8 cellular contexts compared by ENCODE assay signal in the genomic region with DNA sequence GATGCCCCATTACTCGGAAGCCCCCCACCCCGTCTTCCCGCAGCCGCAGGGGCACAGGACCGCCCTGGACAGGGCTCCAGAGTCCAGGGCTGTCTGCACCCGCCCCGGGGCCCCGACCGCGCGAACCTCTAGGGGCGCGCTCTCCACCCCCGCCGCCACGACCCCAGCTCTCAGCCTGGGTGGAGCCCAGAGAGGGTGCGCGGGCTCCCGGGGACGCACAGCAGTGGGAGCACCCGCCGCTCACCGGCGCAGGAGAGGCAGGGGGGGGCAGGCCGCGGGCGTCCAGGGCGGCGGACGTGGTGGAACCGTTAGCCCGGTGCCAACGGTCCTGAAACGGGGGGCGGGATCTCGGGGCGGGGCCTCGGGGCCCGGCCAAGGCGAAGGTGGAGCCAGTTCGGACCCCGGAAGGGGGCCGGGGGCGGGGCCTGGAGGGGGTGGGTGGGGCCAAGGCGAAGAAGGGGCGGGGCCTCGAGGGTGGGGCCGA. TPM values are rescaled to one million over a fixed set of nuclear protein-coding genes. Genes with fewer than 3 reads are reported as not detected.
A peak's percentile ranks its signal among the peaks of the same experiment; 100 is the strongest.
DNase-seq lines count a peak whose midpoint lies in the region; ATAC-seq and TF ChIP-seq lines count a peak whose summit lies in the region.

A gene with protein sequence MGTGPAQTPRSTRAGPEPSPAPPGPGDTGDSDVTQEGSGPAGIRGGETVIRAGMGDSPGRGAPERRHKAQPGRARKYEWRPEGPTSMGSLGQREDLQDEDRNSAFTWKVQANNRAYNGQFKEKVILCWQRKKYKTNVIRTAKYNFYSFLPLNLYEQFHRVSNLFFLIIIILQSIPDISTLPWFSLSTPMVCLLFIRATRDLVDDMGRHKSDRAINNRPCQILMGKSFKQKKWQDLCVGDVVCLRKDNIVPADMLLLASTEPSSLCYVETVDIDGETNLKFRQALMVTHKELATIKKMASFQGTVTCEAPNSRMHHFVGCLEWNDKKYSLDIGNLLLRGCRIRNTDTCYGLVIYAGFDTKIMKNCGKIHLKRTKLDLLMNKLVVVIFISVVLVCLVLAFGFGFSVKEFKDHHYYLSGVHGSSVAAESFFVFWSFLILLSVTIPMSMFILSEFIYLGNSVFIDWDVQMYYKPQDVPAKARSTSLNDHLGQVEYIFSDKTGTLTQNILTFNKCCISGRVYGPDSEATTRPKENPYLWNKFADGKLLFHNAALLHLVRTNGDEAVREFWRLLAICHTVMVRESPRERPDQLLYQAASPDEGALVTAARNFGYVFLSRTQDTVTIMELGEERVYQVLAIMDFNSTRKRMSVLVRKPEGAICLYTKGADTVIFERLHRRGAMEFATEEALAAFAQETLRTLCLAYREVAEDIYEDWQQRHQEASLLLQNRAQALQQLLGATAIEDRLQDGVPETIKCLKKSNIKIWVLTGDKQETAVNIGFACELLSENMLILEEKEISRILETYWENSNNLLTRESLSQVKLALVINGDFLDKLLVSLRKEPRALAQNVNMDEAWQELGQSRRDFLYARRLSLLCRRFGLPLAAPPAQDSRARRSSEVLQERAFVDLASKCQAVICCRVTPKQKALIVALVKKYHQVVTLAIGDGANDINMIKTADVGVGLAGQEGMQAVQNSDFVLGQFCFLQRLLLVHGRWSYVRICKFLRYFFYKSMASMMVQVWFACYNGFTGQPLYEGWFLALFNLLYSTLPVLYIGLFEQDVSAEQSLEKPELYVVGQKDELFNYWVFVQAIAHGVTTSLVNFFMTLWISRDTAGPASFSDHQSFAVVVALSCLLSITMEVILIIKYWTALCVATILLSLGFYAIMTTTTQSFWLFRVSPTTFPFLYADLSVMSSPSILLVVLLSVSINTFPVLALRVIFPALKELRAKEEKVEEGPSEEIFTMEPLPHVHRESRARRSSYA (N-terminal part only) (minus strand): TSS at position 335 of the 484 bp plus-strand sequence. CDS start 540 bp downstream, outside the sequence.

- H3K4me1 Mint-ChIP-seq in activated naive CD8-positive, alpha-beta T cell treated with anti-CD3 and anti-CD28 coated beads, Interleukin-2, amount 50 U/mL, for 24 hours, result peaks cover 13% of the 10 kb centered on the region

- H3K36me3 ChIP-seq in kidney epithelial cell (ENCODE audit: control insufficient read depth, insufficient read depth, low read length), result no peaks in the 10 kb centered on the region

- H3K27me3 Mint-ChIP-seq in activated naive CD8-positive, alpha-beta T cell treated with anti-CD3 and anti-CD28 coated beads, Interleukin-2, amount 50 U/mL, for 24 hours, result no peaks in the 10 kb centered on the region

- H3K36me3 Mint-ChIP-seq in activated naive CD8-positive, alpha-beta T cell treated with anti-CD3 and anti-CD28 coated beads, Interleukin-2, amount 50 U/mL, for 24 hours (ENCODE audit: low read depth), result no peaks in the 10 kb centered on the region

- TF ChIP-seq CTCF in kidney epithelial cell (IDR thresholded peaks at IDR 0.05; ENCODE audit: insufficient read depth, low read length, poor library complexity, severe bottlenecking), result peak; percentile 22

- peak within 1 kb of the TSS; percentile 80 for H3K4me3 Mint-ChIP-seq in activated naive CD8-positive, alpha-beta T cell treated with anti-CD3 and anti-CD28 coated beads, Interleukin-2, amount 50 U/mL, for 24 hours

- peak within 1 kb of the TSS; percentile 42 for H3K27ac ChIP-seq in substantia nigra (ENCODE audit: low read depth, low read length, poor library complexity, severe bottlenecking)

- peak; percentile 16 for ATAC-seq in GM18873 (IDR thresholded peaks at IDR 0.05; ENCODE audit: low FRiP score, unreplicated experiment)
- peak; percentile 17 for ATAC-seq in activated naive CD8-positive, alpha-beta T cell treated with anti-CD3 and anti-CD28 coated beads, Interleukin-2, amount 50 U/mL, for 24 hours

- peak within 1 kb of the TSS; percentile 53 for H3K4me3 ChIP-seq in kidney epithelial cell (ENCODE audit: low read depth, low read length)

- H3K9me3 Mint-ChIP-seq in activated naive CD8-positive, alpha-beta T cell treated with anti-CD3 and anti-CD28 coated beads, Interleukin-2, amount 50 U/mL, for 24 hours, result no peaks in the 10 kb centered on the region

- DNase-seq in AG08396 (ENCODE audit: low spot score) (peak; percentile 100), HK-2 (ENCODE audit: unreplicated experiment) (peak; percentile 96), kidney epithelial cell (ENCODE audit: low read depth) (no peak), substantia nigra (lab: John Stamatoyannopoulos, UW) (peak in 2 of 49 donors; percentile 61 to 93), SHP77 treated with DMSO at 0.1 percent for 48 hours (lab: John Stamatoyannopoulos, UW) (no peak), NCI-H510A (lab: John Stamatoyannopoulos, UW) (no peak)
- DNase-seq in activated naive CD8-positive, alpha-beta T cell treated with anti-CD3 and anti-CD28 coated beads, Interleukin-2, amount 50 U/mL, for 24 hours, result no peak

- peak within 1 kb of the TSS; percentile 81 for H3K27ac Mint-ChIP-seq in activated naive CD8-positive, alpha-beta T cell treated with anti-CD3 and anti-CD28 coated beads, Interleukin-2, amount 50 U/mL, for 24 hours

- peaks cover 2% of the 10 kb centered on the region for H3K27me3 ChIP-seq in kidney epithelial cell (ENCODE audit: control insufficient read depth, insufficient read depth, low read length)

RNA-seq across cellular contexts. Expression of the gene that starts here (rescaled TPM):
- total RNA-seq in kidney epithelial cell, result 0.96 TPM in 2 replicates

Comparison
In these comparisons a context has a peak if more than half of its experiments do, and no peak if none do; other contexts are left out.
1. DNase-seq: peak in AG08396 (single experiment) and HK-2 (single experiment); none in activated naive CD8-positive, alpha-beta T cell treated with anti-CD3 and anti-CD28 coated beads, Interleukin-2, amount 50 U/mL, for 24 hours (single experiment), kidney epithelial cell (single experiment), SHP77 treated with DMSO at 0.1 percent for 48 hours (single experiment) and NCI-H510A (single experiment).